In genomic region chr14:23465261-23465660, GRCh38 we compare ENCODE assay signal across 23 cellular contexts. TPM values are rescaled to one million over a fixed set of nuclear protein-coding genes. Genes with fewer than 3 reads are reported as not detected.
DNase-seq lines count a peak whose midpoint lies in the region; ATAC-seq and TF ChIP-seq lines count a peak whose summit lies in the region.
"Had no signal": no experiment of that assay in that cellular context is flagged by ENCODE, and none has a peak within 500 bp of the region (broad histone marks: within the 10 kb centered on the region; RNA-seq: fewer than 3 reads in every experiment).

No MANE protein-coding gene starts in this region.

- WGBS in testis, 2 donors: 58 to 76% methylated on average over 3 of the region's 3 CpGs

- peak overlapping the region; percentile 37 for H3K27ac Mint-ChIP-seq in activated naive CD4-positive, alpha-beta T cell treated with anti-CD3 and anti-CD28 coated beads, Interleukin-2, amount 10 ng/mL, durations not matched to agents 7 days and 5 days
- H3K27ac Mint-ChIP-seq in neural crest cell (ENCODE audit: unreplicated experiment): no peak overlapping the region
- H3K27ac Mint-ChIP-seq: CD14-positive monocyte; CD4-positive, CD25-positive, alpha-beta regulatory T cell; CD8-positive, alpha-beta memory T cell had no signal

- peaks cover 18% of the 10 kb centered on the region for H3K4me1 ChIP-seq in testis
- H3K4me1 ChIP-seq: BE2C had no signal

- peak overlapping the region; percentile 3 to 70 for H3K27ac ChIP-seq in testis
- H3K27ac ChIP-seq: 22Rv1, BLaER1 had no signal

- H3K27me3 Mint-ChIP-seq in activated naive CD4-positive, alpha-beta T cell treated with anti-CD3 and anti-CD28 coated beads, Interleukin-2, amount 10 ng/mL, durations not matched to agents 7 days and 5 days: peaks cover 6% of the 10 kb centered on the region
- peaks cover 7% of the 10 kb centered on the region for H3K27me3 Mint-ChIP-seq in neural crest cell (ENCODE audit: low read depth)

- peaks cover 7% of the 10 kb centered on the region for H3K4me1 Mint-ChIP-seq in activated naive CD4-positive, alpha-beta T cell treated with anti-CD3 and anti-CD28 coated beads, Interleukin-2, amount 10 ng/mL, durations not matched to agents 7 days and 5 days
- H3K4me1 Mint-ChIP-seq in neural crest cell: peaks cover 5% of the 10 kb centered on the region
- H3K4me1 Mint-ChIP-seq: CD4-positive, CD25-positive, alpha-beta regulatory T cell had no signal

- no peaks in the 10 kb centered on the region for H3K9me3 Mint-ChIP-seq in activated naive CD4-positive, alpha-beta T cell treated with anti-CD3 and anti-CD28 coated beads, Interleukin-2, amount 10 ng/mL, durations not matched to agents 7 days and 5 days
- H3K9me3 Mint-ChIP-seq in neural crest cell: no peaks in the 10 kb centered on the region
- H3K9me3 Mint-ChIP-seq: CD4-positive, alpha-beta memory T cell; CD8-positive, alpha-beta memory T cell had no signal

- no peaks in the 10 kb centered on the region for H3K27me3 ChIP-seq in testis
- H3K27me3 ChIP-seq: BLaER1 had no signal

- no peak for DNase-seq in activated naive CD4-positive, alpha-beta T cell treated with anti-CD3 and anti-CD28 coated beads, Interleukin-2, amount 10 ng/mL, durations not matched to agents 7 days and 5 days
- DNase-seq in activated naive CD4-positive, alpha-beta T cell (lab: John Stamatoyannopoulos, UW): no peak
- DNase-seq in SK-MEL-5 (ENCODE audit: low read depth, low spot score) (peak; percentile 84), neural crest cell (ENCODE audit: low read depth, low spot score) (no peak), testis (peak; percentile 32), 8988T (no peak)
- DNase-seq: ACHN; BE2C; C1 segment of cervical spinal cord; Caco-2; Calu3; CD4-positive, alpha-beta memory T cell; CD4-positive, CD25-positive, alpha-beta regulatory T cell; CD8-positive, alpha-beta memory T cell; DMS79 treated with DMSO at 0.1 percent for 48 hours; GF-D8 had no signal

- no peak for TF ChIP-seq CTCF in neural crest cell (conservative IDR thresholded peaks at IDR 0.05)
- TF ChIP-seq CTCF in testis (IDR thresholded peaks at IDR 0.05): no peak

- H3K36me3 ChIP-seq in testis (ENCODE audit: low read depth, missing control alignments): no peaks in the 10 kb centered on the region
- H3K36me3 ChIP-seq: BE2C, BLaER1 had no signal

- no peaks in the 10 kb centered on the region for H3K36me3 Mint-ChIP-seq in activated naive CD4-positive, alpha-beta T cell treated with anti-CD3 and anti-CD28 coated beads, Interleukin-2, amount 10 ng/mL, durations not matched to agents 7 days and 5 days
- no peaks in the 10 kb centered on the region for H3K36me3 Mint-ChIP-seq in neural crest cell (ENCODE audit: low read depth)
- H3K36me3 Mint-ChIP-seq: CD14-positive monocyte; CD4-positive, CD25-positive, alpha-beta regulatory T cell; CD8-positive, alpha-beta memory T cell had no signal

- intact Hi-C loops in testis (cut with DNase I; ENCODE audit: low total_unique reads): no loop called here

- no peak for ATAC-seq in GM19452 (IDR thresholded peaks at IDR 0.05; ENCODE audit: unreplicated experiment)
- no peak for ATAC-seq in GM18873 (IDR thresholded peaks at IDR 0.05; ENCODE audit: low FRiP score, unreplicated experiment)

- H3K4me3 Mint-ChIP-seq in activated naive CD4-positive, alpha-beta T cell treated with anti-CD3 and anti-CD28 coated beads, Interleukin-2, amount 10 ng/mL, durations not matched to agents 7 days and 5 days: no peak overlapping the region
- peak overlapping the region; percentile 28 for H3K4me3 Mint-ChIP-seq in neural crest cell
- H3K4me3 Mint-ChIP-seq: CD14-positive monocyte; CD8-positive, alpha-beta memory T cell had no signal

- no peak for TF ChIP-seq POLR2A in testis (IDR thresholded peaks at IDR 0.05)

- CTCF ChIA-PET in activated naive CD4-positive, alpha-beta T cell treated with anti-CD3 and anti-CD28 coated beads, Interleukin-2, amount 10 ng/mL, durations not matched to agents 7 days and 5 days (lab: Charles Lee): interaction anchor here (1.2 kb wide), 1 partner anchor 8 kb away, joined by 4 read pairs; no protein-coding TSS in a partner anchor

- no peak overlapping the region for H3K4me3 ChIP-seq in testis
- H3K4me3 ChIP-seq: BLaER1 had no signal

- in situ Hi-C loops in SK-MEL-5 (cut with HindIII; ENCODE audit: low pct_unique_long_range_greater_than_20kb, low sequenced_read_pairs): no loop called here

- no peaks in the 10 kb centered on the region for H3K9me3 ChIP-seq in testis
- H3K9me3 ChIP-seq: BE2C, BLaER1, Caco-2 had no signal

RNA-seq across cellular contexts. Expression of gene NGDN, which starts 4.2 kb away (rescaled TPM):
- total RNA-seq in SK-MEL-5 (2014; rRNA removed; shearing (Covaris generic)): 61.6 and 63.6 TPM in 2 replicates
- polyA plus RNA-seq in SK-MEL-5 (2015; cell fraction: cytosol; rRNA removed): 40.9 and 41.2 TPM in 2 replicates
- 77.7 and 86.7 TPM in 2 replicates for polyA plus RNA-seq in SK-MEL-5 (2015; cell fraction: nucleus; rRNA removed)
- total RNA-seq in neural crest cell: 53.3 and 54.7 TPM in 2 replicates
- 10 to 100 TPM; 47.5 to 48.7 TPM for total RNA-seq in testis
- 57.9 TPM for polyA plus RNA-seq in testis (ENCODE audit: insufficient read depth, low read depth, low replicate concordance)

RNA-seq across cellular contexts. Expression of gene MYH7, which starts 29.8 kb away (rescaled TPM):
- total RNA-seq in SK-MEL-5 (2014; rRNA removed; shearing (Covaris generic)): 0.05 TPM in 1 of 2 replicates, not detected in the other
- 0.04 TPM in 1 of 2 replicates, not detected in the other for polyA plus RNA-seq in SK-MEL-5 (2015; cell fraction: cytosol; rRNA removed)
- not detected in 2 replicates for polyA plus RNA-seq in SK-MEL-5 (2015; cell fraction: nucleus; rRNA removed)
- total RNA-seq in neural crest cell (0.05 TPM in 1 of 2 replicates, not detected in the other), testis (1 to 10 TPM in 1 of 2 donors, under 1 TPM in 1; 0.87 to 1.3 TPM)
- 51.3 TPM for polyA plus RNA-seq in testis (ENCODE audit: insufficient read depth, low read depth, low replicate concordance)
- total RNA-seq: A673; Caco-2; Calu3; CD4-positive, alpha-beta memory T cell; CD4-positive, CD25-positive, alpha-beta regulatory T cell; CD8-positive, alpha-beta memory T cell had no signal
- polyA plus RNA-seq: AG04450; CD14-positive monocyte; CD4-positive, alpha-beta memory T cell; CD4-positive, CD25-positive, alpha-beta regulatory T cell; CD8-positive, alpha-beta memory T cell had no signal

RNA-seq across cellular contexts. Expression of gene MYH6, which starts 57.2 kb away (rescaled TPM):
- not detected in 2 replicates for total RNA-seq in SK-MEL-5 (2014; rRNA removed; shearing (Covaris generic))
- not detected in 2 replicates for polyA plus RNA-seq in SK-MEL-5 (2015; cell fraction: cytosol; rRNA removed)
- not detected in 2 replicates for polyA plus RNA-seq in SK-MEL-5 (2015; cell fraction: nucleus; rRNA removed)
- total RNA-seq in neural crest cell (not detected in 2 replicates), testis (under 1 TPM; 0.12 to 0.39 TPM)
- polyA plus RNA-seq in testis (ENCODE audit: insufficient read depth, low read depth, low replicate concordance): 0.44 TPM
- total RNA-seq: A673; Caco-2; Calu3; CD4-positive, alpha-beta memory T cell; CD4-positive, CD25-positive, alpha-beta regulatory T cell had no signal
- polyA plus RNA-seq: AG04450; CD14-positive monocyte; CD4-positive, alpha-beta memory T cell; CD4-positive, CD25-positive, alpha-beta regulatory T cell; CD8-positive, alpha-beta memory T cell had no signal

Comparison
In these comparisons a context has a peak if more than half of its experiments do, and no peak if none do; other contexts are left out.
1. DNase-seq: peak in SK-MEL-5 (single experiment) and testis (single experiment); none in activated naive CD4-positive, alpha-beta T cell treated with anti-CD3 and anti-CD28 coated beads, Interleukin-2, amount 10 ng/mL, durations not matched to agents 7 days and 5 days (single experiment), activated naive CD4-positive, alpha-beta T cell (0 of 4), neural crest cell (single experiment) and 8988T (single experiment).